ENCODE assay signal across 15 cellular contexts in the genomic region with DNA sequence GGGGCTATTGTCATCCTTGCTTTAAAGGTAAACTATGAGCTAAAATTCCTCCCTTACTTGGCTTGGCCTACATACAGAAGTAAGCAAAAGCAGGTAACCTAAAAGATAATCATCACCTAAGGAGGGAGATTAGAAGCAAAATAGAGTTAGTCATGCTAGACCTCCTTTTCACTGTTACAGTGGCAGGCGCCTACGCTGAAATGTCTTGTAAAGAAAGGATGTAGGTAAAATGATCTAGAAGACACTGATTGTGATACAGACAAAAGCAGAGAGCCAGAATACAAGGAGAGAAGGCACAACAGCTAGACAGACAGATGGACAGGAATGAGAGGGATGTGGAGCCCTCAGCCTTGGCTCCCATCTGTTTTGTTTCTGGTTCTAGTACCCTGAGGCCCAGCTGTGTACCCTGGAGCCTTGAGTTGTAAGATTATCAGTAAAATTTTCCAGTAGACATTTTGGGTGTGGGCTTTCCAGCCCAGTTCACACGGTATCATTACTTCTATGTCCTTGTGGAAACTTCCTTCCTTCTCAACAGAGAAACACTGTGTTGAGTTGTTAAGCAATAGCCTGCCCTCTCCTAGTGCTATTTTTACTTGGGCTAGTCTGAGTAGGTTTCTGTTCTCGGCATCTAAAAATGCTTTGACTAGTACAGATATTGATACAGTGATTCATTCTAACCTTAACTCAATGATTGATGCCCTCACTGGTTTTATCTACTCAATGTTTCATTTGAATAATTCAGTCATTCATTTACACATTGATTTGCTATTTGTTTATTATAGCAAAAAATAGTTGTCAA. TPM values are rescaled to one million over a fixed set of nuclear protein-coding genes. Genes with fewer than 3 reads are reported as not detected.
DNase-seq lines count a peak whose midpoint lies in the region; ATAC-seq and TF ChIP-seq lines count a peak whose summit lies in the region.
"Had no signal": no experiment of that assay in that cellular context is flagged by ENCODE, and none has a peak within 500 bp of the region (broad histone marks: within the 10 kb centered on the region; RNA-seq: fewer than 3 reads in every experiment).

No MANE protein-coding gene starts in this region.

- DNase-seq in GM12864 (ENCODE audit: low read depth), result peak; percentile 79
- peak; percentile 16 for DNase-seq in MM.1S
- no peak for DNase-seq in osteoblast (ENCODE audit: insufficient read length, low spot score, missing footprints)
- DNase-seq in erythroblast (lab: John Stamatoyannopoulos, UW), result no peak
- DNase-seq in NCI-H510A treated with DMSO at 0.1 percent for 48 hours (lab: John Stamatoyannopoulos, UW), result no peak
- no peak for DNase-seq in AG08395 (ENCODE audit: low spot score)
- DNase-seq: activated T-cell treated with anti-CD3 and anti-CD28 coated beads, Interleukin-2, amount 50 U/mL, for 72 hours; IMR-90; lower lobe of right lung; T-helper 17 cell had no signal

- no peak for TF ChIP-seq POLR2A in erythroblast (IDR thresholded peaks at IDR 0.05; ENCODE audit: low read length)

- no peaks in the 10 kb centered on the region for H3K9me2 ChIP-seq in MM.1S (replicated peaks; ENCODE audit: insufficient read depth, low read length)

- H3K4me2 ChIP-seq in MM.1S (ENCODE audit: low read depth, low read length), result peak overlapping the region; percentile 42; the same call in 1 of the 2 replicates
- H3K4me2 ChIP-seq in osteoblast (ENCODE audit: insufficient read depth, low read length), result no peak overlapping the region

- H3K4me1 ChIP-seq in MM.1S (ENCODE audit: low read length) (peaks cover 22% of the 10 kb centered on the region), osteoblast (ENCODE audit: insufficient read depth, low read length) (no peaks in the 10 kb centered on the region)
- H3K4me1 ChIP-seq: lower lobe of right lung had no signal

- H2AFZ ChIP-seq in MM.1S (ENCODE audit: low read length), result no peak overlapping the region
- no peak overlapping the region for H2AFZ ChIP-seq in osteoblast (ENCODE audit: low read length)

- H3F3A ChIP-seq in MM.1S (ENCODE audit: insufficient read depth, low read length), result 0 out of 2 replicates have a peak, but pooled peaks cover 3% of the 10 kb centered on the region

- H3K27ac ChIP-seq in MM.1S (ENCODE audit: low read length) (peak overlapping the region; percentile 58; the same call in 1 of the 2 replicates), osteoblast (ENCODE audit: low read depth, low read length) (no peak overlapping the region)
- H3K27ac ChIP-seq: lower lobe of right lung had no signal

- H3K79me2 ChIP-seq in MM.1S (ENCODE audit: low read length) (no peaks in the 10 kb centered on the region), osteoblast (ENCODE audit: insufficient read depth, low read length) (no peaks in the 10 kb centered on the region)

- peak; percentile 95 for ATAC-seq in GM19395 (IDR thresholded peaks at IDR 0.05; ENCODE audit: unreplicated experiment)
- peak; percentile 92 for ATAC-seq in HG02870 (IDR thresholded peaks at IDR 0.05; ENCODE audit: unreplicated experiment)
- ATAC-seq: activated T-cell treated with anti-CD3 and anti-CD28 coated beads, Interleukin-2, amount 50 U/mL, for 72 hours; lower lobe of right lung; T-helper 17 cell had no signal

- no peaks in the 10 kb centered on the region for H4K20me1 ChIP-seq in MM.1S (ENCODE audit: insufficient read depth, low read length)
- no peaks in the 10 kb centered on the region for H4K20me1 ChIP-seq in osteoblast (ENCODE audit: insufficient read depth, low read length)

- H3K9me3 ChIP-seq in MM.1S (replicated peaks; ENCODE audit: insufficient read depth, low read length) (no peaks in the 10 kb centered on the region), osteoblast (ENCODE audit: low read depth, low read length) (no peaks in the 10 kb centered on the region)
- H3K9me3 ChIP-seq: lower lobe of right lung had no signal

- H3K27me3 ChIP-seq in MM.1S (replicated peaks; ENCODE audit: insufficient read depth, low read length), result no peaks in the 10 kb centered on the region
- H3K27me3 ChIP-seq in osteoblast (ENCODE audit: insufficient read depth, low read length), result no peaks in the 10 kb centered on the region

- no peaks in the 10 kb centered on the region for H3K36me3 ChIP-seq in MM.1S (replicated peaks; ENCODE audit: insufficient read depth, low read length)
- H3K36me3 ChIP-seq in osteoblast (ENCODE audit: insufficient read depth, low read length), result no peaks in the 10 kb centered on the region
- H3K36me3 ChIP-seq: lower lobe of right lung had no signal

- H3K9ac ChIP-seq in MM.1S (ENCODE audit: low read length), result no peak overlapping the region

- H3K4me3 ChIP-seq in GM12864 (ENCODE audit: low read depth, low read length) (no peak overlapping the region), MM.1S (ENCODE audit: low read length) (0 out of 2 replicates have a peak overlapping the region, but pooled peaks have one; percentile 9), osteoblast (ENCODE audit: insufficient read depth, low read length) (no peak overlapping the region)
- H3K4me3 ChIP-seq: lower lobe of right lung had no signal

- TF ChIP-seq CTCF in GM12864 (IDR thresholded peaks at IDR 0.05; ENCODE audit: low read depth, low read length, missing control alignments) (no peak), MM.1S (IDR thresholded peaks at IDR 0.05; ENCODE audit: low read length) (no peak), osteoblast (IDR thresholded peaks at IDR 0.05; ENCODE audit: extremely low read depth, low read depth, low read length) (no peak)

RNA-seq across cellular contexts. Expression of a gene that starts 7.7 kb away (rescaled TPM):
- not detected in 2 replicates for total RNA-seq in osteoblast
- total RNA-seq: activated T-cell treated with anti-CD3 and anti-CD28 coated beads, Interleukin-2, amount 50 U/mL, for 72 hours; cardiac septum; fibroblast of villous mesenchyme; IMR-90; lower lobe of right lung; pulmonary artery endothelial cell; T-helper 17 cell had no signal

Comparison
In these comparisons a context has a peak if more than half of its experiments do, and no peak if none do; other contexts are left out.
1. DNase-seq: peak in GM12864 (single experiment) and MM.1S (single experiment); none in osteoblast (single experiment), erythroblast (0 of 2), NCI-H510A treated with DMSO at 0.1 percent for 48 hours (single experiment) and AG08395 (single experiment).